8 cellular contexts compared by ENCODE assay signal in genomic region chr1:246930830-246931548, GRCh38. TPM values are rescaled to one million over a fixed set of nuclear protein-coding genes. Genes with fewer than 3 reads are reported as not detected.
DNase-seq lines count a peak whose midpoint lies in the region; ATAC-seq lines count a peak whose summit lies in the region.

No MANE protein-coding gene starts in this region.

- H2AK5ac ChIP-seq in mesenchymal stem cell (ENCODE audit: low read length, severe bottlenecking): no peak overlapping the region

- peak overlapping the region; percentile 92 for H3K9ac ChIP-seq in mesenchymal stem cell (ENCODE audit: low read length)

- peak overlapping the region in 1 of 2 experiments; percentile 49 for H2BK12ac ChIP-seq in mesenchymal stem cell (ENCODE audit: low read length in 2 of 2)

- H3K4ac ChIP-seq in mesenchymal stem cell (ENCODE audit: low read depth in 1 of 2, low read length in 2 of 2): peak overlapping the region in 1 of 2 experiments; percentile 94

- peaks cover 8% of the 10 kb centered on the region for H3K9me3 Mint-ChIP-seq in activated CD4-positive, alpha-beta memory T cell treated with anti-CD3 and anti-CD28 coated beads, Interleukin-2, amount 10 ng/mL, durations not matched to agents 7 days and 5 days

- under 1% methylated on average over 42 of the region's 76 CpGs for WGBS in mesenchymal stem cell

- H3K36me3 Mint-ChIP-seq in activated CD4-positive, alpha-beta memory T cell treated with anti-CD3 and anti-CD28 coated beads, Interleukin-2, amount 10 ng/mL, durations not matched to agents 7 days and 5 days (ENCODE audit: low read depth): peaks cover 39% of the 10 kb centered on the region

- H3K4me3 Mint-ChIP-seq in activated CD4-positive, alpha-beta memory T cell treated with anti-CD3 and anti-CD28 coated beads, Interleukin-2, amount 10 ng/mL, durations not matched to agents 7 days and 5 days: peak overlapping the region; percentile 92

- no peaks in the 10 kb centered on the region for H3K79me1 ChIP-seq in mesenchymal stem cell (replicated peaks; ENCODE audit: low read length, poor library complexity, severe bottlenecking)

- no peaks in the 10 kb centered on the region for H3K9me3 ChIP-seq in mesenchymal stem cell (ENCODE audit: control insufficient read depth, low read length)

- no peak overlapping the region for H4K91ac ChIP-seq in mesenchymal stem cell (ENCODE audit: low read length)

- peak; percentile 5 to 30 for DNase-seq in SHP77 (lab: John Stamatoyannopoulos, UW)
- DNase-seq in SHP77 treated with DMSO at 0.1 percent for 48 hours (lab: John Stamatoyannopoulos, UW): no peak
- DNase-seq in NAMALWA (ENCODE audit: low spot score): peak; percentile 64
- peak; percentile 59 for DNase-seq in activated CD4-positive, alpha-beta memory T cell treated with anti-CD3 and anti-CD28 coated beads, Interleukin-2, amount 10 ng/mL, durations not matched to agents 7 days and 5 days
- DNase-seq in effector CD8-positive, alpha-beta T cell (lab: John Stamatoyannopoulos, UW): peak; percentile 38
- DNase-seq in mesenchymal stem cell: peak; percentile 76
- DNase-seq in stimulated activated CD8-positive, alpha-beta memory T cell treated with anti-CD3 and anti-CD28 coated beads, Interleukin-4, amount 100 ng/mL, for 1 hour (ENCODE audit: low read depth in 2 of 2, low spot score in 1 of 2): peak; percentile 3 to 10

- H2BK15ac ChIP-seq in mesenchymal stem cell (ENCODE audit: low read depth, poor library complexity, severe bottlenecking): peak overlapping the region; percentile 26

- H3K4me1 ChIP-seq in mesenchymal stem cell (ENCODE audit: control insufficient read depth, insufficient read depth, low read depth, low read length): peaks cover 3% of the 10 kb centered on the region

- CTCF ChIA-PET in activated CD4-positive, alpha-beta memory T cell treated with anti-CD3 and anti-CD28 coated beads, Interleukin-2, amount 10 ng/mL, durations not matched to agents 7 days and 5 days (lab: Charles Lee): interaction anchor here (1.1 kb wide), 1 partner anchor 24 kb away, joined by 3 read pairs; no protein-coding TSS in a partner anchor

- H2BK120ac ChIP-seq in mesenchymal stem cell (ENCODE audit: low read depth, low read length): no peak overlapping the region

- H3K4me3 ChIP-seq in mesenchymal stem cell (ENCODE audit: insufficient read depth in 1 of 2, low read depth in 1 of 2, low read length in 2 of 2): peak overlapping the region; percentile 87 to 99

- H3K23ac ChIP-seq in mesenchymal stem cell (ENCODE audit: low read length in 2 of 2): no peak overlapping the region

- peak overlapping the region; percentile 72 for H3K4me2 ChIP-seq in mesenchymal stem cell (ENCODE audit: low read length, poor library complexity, severe bottlenecking)

- peaks cover 7 to 13% of the 10 kb centered on the region in 2 experiments for H3K36me3 ChIP-seq in mesenchymal stem cell (ENCODE audit: control insufficient read depth in 1 of 2, insufficient read depth in 2 of 2, low read depth in 1 of 2, low read length in 2 of 2)

- peak overlapping the region; percentile 83 for H3K27ac Mint-ChIP-seq in activated CD4-positive, alpha-beta memory T cell treated with anti-CD3 and anti-CD28 coated beads, Interleukin-2, amount 10 ng/mL, durations not matched to agents 7 days and 5 days

- peak overlapping the region in 1 of 2 experiments; percentile 94 for H3K14ac ChIP-seq in mesenchymal stem cell (ENCODE audit: low read length in 2 of 2)

- H3K27me3 ChIP-seq in mesenchymal stem cell (ENCODE audit: control insufficient read depth in 1 of 2, insufficient read depth in 1 of 2, low read length in 2 of 2): no peaks in the 10 kb centered on the region

- H3K27me3 Mint-ChIP-seq in activated CD4-positive, alpha-beta memory T cell treated with anti-CD3 and anti-CD28 coated beads, Interleukin-2, amount 10 ng/mL, durations not matched to agents 7 days and 5 days: no peaks in the 10 kb centered on the region

- POLR2A ChIA-PET in activated CD4-positive, alpha-beta memory T cell treated with anti-CD3 and anti-CD28 coated beads, Interleukin-2, amount 10 ng/mL, durations not matched to agents 7 days and 5 days (lab: Charles Lee): interaction anchor here (0.8 to 2.4 kb wide), 4 partner anchors 12 to 173 kb away, joined by 3 to 11 read pairs (median 6); partner anchors contain the start of gene ZNF669

- H3K4me1 Mint-ChIP-seq in activated CD4-positive, alpha-beta memory T cell treated with anti-CD3 and anti-CD28 coated beads, Interleukin-2, amount 10 ng/mL, durations not matched to agents 7 days and 5 days: peaks cover 33% of the 10 kb centered on the region

- no peak overlapping the region for H2BK5ac ChIP-seq in mesenchymal stem cell (ENCODE audit: low read depth, low read length, poor library complexity, severe bottlenecking)

- H3K27ac ChIP-seq in mesenchymal stem cell (ENCODE audit: low read length, poor library complexity, severe bottlenecking): peak overlapping the region; percentile 43

- peak overlapping the region; percentile 98 for H2AFZ ChIP-seq in mesenchymal stem cell (ENCODE audit: low read depth, low read length)

- H3K18ac ChIP-seq in mesenchymal stem cell (ENCODE audit: low read depth in 1 of 2, low read length in 2 of 2): peak overlapping the region; percentile 3 to 99

- no peak overlapping the region for H4K8ac ChIP-seq in mesenchymal stem cell (ENCODE audit: low read length)

- ATAC-seq in HG02571 (IDR thresholded peaks at IDR 0.05; ENCODE audit: unreplicated experiment): peak; percentile 26

RNA-seq across cellular contexts. Expression of gene AHCTF1, which starts 0.8 kb away (rescaled TPM):
- total RNA-seq in activated CD4-positive, alpha-beta memory T cell treated with anti-CD3 and anti-CD28 coated beads, Interleukin-2, amount 10 ng/mL, durations not matched to agents 7 days and 5 days: 10 to 100 TPM; 26.9 to 27.8 TPM
- polyA plus RNA-seq in mesenchymal stem cell (2013, experiment 1 of 2): 14.6 TPM
- 16.2 TPM for polyA plus RNA-seq in mesenchymal stem cell (2013, experiment 2 of 2)
